29 cellular contexts compared by ENCODE assay signal in the genomic region with DNA sequence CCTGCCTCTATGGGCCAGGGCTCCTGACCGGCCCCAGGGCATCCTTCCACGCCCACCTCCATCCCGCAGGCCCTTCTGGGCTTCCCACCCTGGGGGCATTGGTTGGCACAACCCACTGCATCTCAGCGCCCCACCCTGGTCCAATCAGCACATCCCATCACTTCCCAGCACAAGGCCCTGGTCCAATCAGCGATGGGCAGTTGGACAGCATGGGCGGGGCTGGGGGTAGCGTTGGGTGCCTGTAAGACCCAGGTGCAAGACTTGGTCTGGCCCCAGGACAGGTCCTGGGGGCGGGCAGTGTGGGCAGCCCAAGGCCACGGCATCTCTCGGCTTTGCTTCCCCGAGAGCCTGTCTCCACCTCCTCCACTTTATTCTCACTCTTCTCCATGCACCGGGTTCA.
"Had no signal": no experiment of that assay in that cellular context is flagged by ENCODE, and none has a peak within 500 bp of the region (broad histone marks: within the 10 kb centered on the region; RNA-seq: fewer than 3 reads in every experiment).

No MANE protein-coding gene starts in this region.

- H2AFZ ChIP-seq: hepatocyte, parathyroid adenoma had no signal

- DNase-seq: immature natural killer cell; kidney; left colon; left lung; lower lobe of right lung; mammary epithelial cell; mesenchymal stem cell; naive thymus-derived CD8-positive, alpha-beta T cell; occipital lobe; psoas muscle; stimulated activated CD4-positive, alpha-beta T cell treated with anti-CD3 and anti-CD28 coated beads, Interleukin-1b, Interleukin-23, amount 100 ng/mL, for 48 hours; stimulated activated CD4-positive, alpha-beta T cell treated with anti-CD3 and anti-CD28 coated beads, Interleukin-2, amount 100 ng/mL, for 48 hours; stimulated activated CD4-positive, alpha-beta T cell treated with anti-CD3 and anti-CD28 coated beads, Interleukin-4, amount 100 ng/mL, for 4 hours; stimulated activated CD8-positive, alpha-beta memory T cell treated with anti-CD3 and anti-CD28 coated beads, Interleukin-4, amount 100 ng/mL, for 48 hours; stimulated activated naive CD4-positive, alpha-beta T cell treated with Interleukin-2 at 50 U/mL for 16 hours; stimulated activated naive CD8-positive, alpha-beta T cell treated with anti-CD3 and anti-CD28 coated beads, Interleukin-15, amount 100 ng/mL, for 72 hours; substantia nigra; thyroid gland; transverse colon; upper lobe of left lung had no signal

- FAIRE-seq: islet of Langerhans, kidney had no signal

- H3K27ac ChIP-seq: hepatocyte, left lung, lower lobe of right lung, neutrophil, parathyroid adenoma, psoas muscle, right atrium auricular region, right lobe of liver, thyroid gland, transverse colon, upper lobe of left lung, vagina had no signal

- H3K36me3 ChIP-seq: left lung, lower lobe of right lung, neutrophil, right atrium auricular region, right lobe of liver, thyroid gland, transverse colon, upper lobe of left lung, vagina had no signal

- H3K9me3 ChIP-seq: left lung, lower lobe of right lung, neutrophil, psoas muscle, right atrium auricular region, right lobe of liver, thyroid gland, transverse colon, upper lobe of left lung, vagina had no signal

- H3K4me3 ChIP-seq: hepatocyte, left lung, lower lobe of right lung, psoas muscle, right atrium auricular region, right lobe of liver, smooth muscle cell, thyroid gland, transverse colon, upper lobe of left lung, vagina had no signal

- H3K4me1 ChIP-seq: left lung, lower lobe of right lung, parathyroid adenoma, psoas muscle, right atrium auricular region, right lobe of liver, thyroid gland, transverse colon, upper lobe of left lung, vagina had no signal

- H3K9ac ChIP-seq: parathyroid adenoma had no signal

- H3K79me2 ChIP-seq: hepatocyte, parathyroid adenoma had no signal

- H3K4me2 ChIP-seq: hepatocyte, smooth muscle cell had no signal

- H3K27me3 ChIP-seq: right atrium auricular region, right lobe of liver, thyroid gland, upper lobe of left lung, vagina had no signal

- ATAC-seq: left colon; left lung; naive thymus-derived CD8-positive, alpha-beta T cell; psoas muscle; stimulated activated memory B cell treated with anti-CD40 and anti-IgM and Interleukin-4, amounts not matched to agents 10 μg/mL and 1 μg/mL and 100 μg/mL, for 72 hours; stimulated activated naive CD8-positive, alpha-beta T cell treated with anti-CD3 and anti-CD28 coated beads, Interleukin-15, amount 100 ng/mL, for 72 hours had no signal
